18 cellular contexts compared by ENCODE assay signal in the genomic region with DNA sequence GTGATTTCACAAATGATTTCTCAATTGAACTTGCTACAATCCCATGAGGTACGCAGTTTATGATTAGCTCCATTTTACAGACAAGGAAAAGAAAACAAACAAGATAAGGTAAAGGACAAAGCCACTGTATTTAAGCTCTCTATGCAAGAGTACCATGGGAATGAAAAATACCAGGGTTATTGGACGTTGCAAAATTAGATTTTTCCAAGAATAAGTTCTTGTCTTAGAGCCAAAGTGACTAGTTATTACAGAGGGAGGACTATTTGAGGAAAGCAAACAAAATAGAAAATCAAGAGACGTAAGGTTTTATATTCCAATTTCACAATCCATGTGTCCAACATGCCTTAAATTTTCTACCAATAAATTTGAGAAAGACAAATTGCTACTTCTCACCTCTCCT.
"Had no signal": no experiment of that assay in that cellular context is flagged by ENCODE, and none has a peak within 500 bp of the region (broad histone marks: within the 10 kb centered on the region; RNA-seq: fewer than 3 reads in every experiment).

No MANE protein-coding gene starts in this region.

- DNase-seq: activated gamma-delta T cell treated with Interleukin-2 at 50 U/mL for 16 hours; activated T-cell treated with anti-CD3 and anti-CD28 coated beads, Interleukin-2, amount 50 U/mL, for 1 hour; cerebellar nuclear complex; esophagus squamous epithelium; head of caudate nucleus; islet precursor cell; naive thymus-derived CD4-positive, alpha-beta T cell; occipital lobe; posterior cingulate gyrus; stimulated activated CD4-positive, alpha-beta T cell treated with anti-CD3 and anti-CD28 coated beads, Interleukin-4, amount 100 ng/mL, for 4 hours; T-helper 9 cell had no signal

- ATAC-seq: activated naive CD4-positive, alpha-beta T cell treated with anti-CD3 and anti-CD28 coated beads, Interleukin-2, amount 50 U/mL, for 72 hours; naive thymus-derived CD4-positive, alpha-beta T cell; WTC11 had no signal

- H3K36me3 ChIP-seq: ascending aorta, esophagus squamous epithelium, suprapubic skin, tibial nerve had no signal

- H3K4me3 ChIP-seq: ascending aorta, coronary artery, esophagus squamous epithelium, lung, suprapubic skin, tibial nerve had no signal

- H3K9me3 ChIP-seq: ascending aorta, esophagus squamous epithelium, suprapubic skin, tibial nerve had no signal

- H3K27ac ChIP-seq: ascending aorta, coronary artery, esophagus squamous epithelium, suprapubic skin, tibial nerve had no signal

- H3K4me1 ChIP-seq: ascending aorta, esophagus squamous epithelium, suprapubic skin had no signal

- H3K27me3 ChIP-seq: ascending aorta, esophagus squamous epithelium, suprapubic skin, tibial nerve had no signal
